Comparison of ENCODE assay signal across 8 cellular contexts in genomic region chr6:113970808-113971676, GRCh38. TPM values are rescaled to one million over a fixed set of nuclear protein-coding genes. Genes with fewer than 3 reads are reported as not detected.
DNase-seq lines count a peak whose midpoint lies in the region; ATAC-seq and TF ChIP-seq lines count a peak whose summit lies in the region.

Gene HDAC2 (minus strand): TSS chr6:113971148. CDS start chr6:113970908, 240 bp downstream.

- peaks cover 8% of the 10 kb centered on the region for H3K36me3 Mint-ChIP-seq in activated naive CD8-positive, alpha-beta T cell treated with anti-CD3 and anti-CD28 coated beads, Interleukin-2, amount 50 U/mL, for 24 hours (ENCODE audit: low read depth)
- peaks cover 11% of the 10 kb centered on the region for H3K36me3 Mint-ChIP-seq in type B pancreatic cell

- no peaks in the 10 kb centered on the region for H3K36me3 ChIP-seq in cardiac muscle cell

- no peaks in the 10 kb centered on the region for H3K27me3 Mint-ChIP-seq in activated naive CD8-positive, alpha-beta T cell treated with anti-CD3 and anti-CD28 coated beads, Interleukin-2, amount 50 U/mL, for 24 hours
- H3K27me3 Mint-ChIP-seq in type B pancreatic cell = no peaks in the 10 kb centered on the region

- H3K4me1 Mint-ChIP-seq in activated naive CD8-positive, alpha-beta T cell treated with anti-CD3 and anti-CD28 coated beads, Interleukin-2, amount 50 U/mL, for 24 hours = peaks cover 43% of the 10 kb centered on the region
- peaks cover 29% of the 10 kb centered on the region for H3K4me1 Mint-ChIP-seq in type B pancreatic cell (ENCODE audit: unreplicated experiment)

- H3K27ac ChIP-seq in cardiac muscle cell = peak within 1 kb of the TSS; percentile 99

- DNase-seq in GM12864 (ENCODE audit: low read depth) (peak; percentile 83), NCI-H1048 (lab: John Stamatoyannopoulos, UW) (peak; percentile 71), SW 1271 (lab: John Stamatoyannopoulos, UW) (peak; percentile 33 to 85), cardiac muscle cell (ENCODE audit: low read depth in 1 of 2, low spot score in 1 of 2) (peak; percentile 88 to 89), pons (ENCODE audit: low spot score) (peak; percentile 74), type B pancreatic cell (ENCODE audit: extremely low spot score, unreplicated experiment) (peak; percentile 91)
- peak; percentile 90 for DNase-seq in activated naive CD8-positive, alpha-beta T cell treated with anti-CD3 and anti-CD28 coated beads, Interleukin-2, amount 50 U/mL, for 24 hours

- peak within 1 kb of the TSS; percentile 97 for H3K27ac Mint-ChIP-seq in activated naive CD8-positive, alpha-beta T cell treated with anti-CD3 and anti-CD28 coated beads, Interleukin-2, amount 50 U/mL, for 24 hours
- H3K27ac Mint-ChIP-seq in type B pancreatic cell = peak within 1 kb of the TSS; percentile 98

- peaks cover 20% of the 10 kb centered on the region for H3K4me1 ChIP-seq in cardiac muscle cell (ENCODE audit: low read depth)

- peak; percentile 76 for ATAC-seq in HG02571 (IDR thresholded peaks at IDR 0.05; ENCODE audit: unreplicated experiment)
- peak; percentile 80 for ATAC-seq in activated naive CD8-positive, alpha-beta T cell treated with anti-CD3 and anti-CD28 coated beads, Interleukin-2, amount 50 U/mL, for 24 hours

- peak within 1 kb of the TSS; percentile 97 for H3K4me3 Mint-ChIP-seq in activated naive CD8-positive, alpha-beta T cell treated with anti-CD3 and anti-CD28 coated beads, Interleukin-2, amount 50 U/mL, for 24 hours
- H3K4me3 Mint-ChIP-seq in type B pancreatic cell = peak within 1 kb of the TSS; percentile 99

- H3K9me3 ChIP-seq in cardiac muscle cell (ENCODE audit: low read depth) = no peaks in the 10 kb centered on the region

- no peak for TF ChIP-seq CTCF in GM12864 (IDR thresholded peaks at IDR 0.05; ENCODE audit: low read depth, low read length, missing control alignments)
- TF ChIP-seq CTCF in cardiac muscle cell (IDR thresholded peaks at IDR 0.05; ENCODE audit: low read depth, low read length) = no peak
- no peak for TF ChIP-seq CTCF in type B pancreatic cell (conservative IDR thresholded peaks at IDR 0.05)

- no peaks in the 10 kb centered on the region for H3K9me3 Mint-ChIP-seq in activated naive CD8-positive, alpha-beta T cell treated with anti-CD3 and anti-CD28 coated beads, Interleukin-2, amount 50 U/mL, for 24 hours
- H3K9me3 Mint-ChIP-seq in type B pancreatic cell = no peaks in the 10 kb centered on the region

- H3K27me3 ChIP-seq in cardiac muscle cell = no peaks in the 10 kb centered on the region

- H3K4me3 ChIP-seq in GM12864 (ENCODE audit: low read depth, low read length) (peak within 1 kb of the TSS; percentile 82), cardiac muscle cell (peak within 1 kb of the TSS; percentile 96)

RNA-seq across cellular contexts. Expression of gene HDAC2, which starts in this region (rescaled TPM):
- total RNA-seq in cardiac muscle cell = 140 and 150 TPM in 2 replicates
- 321 and 370 TPM in 2 replicates for polyA plus RNA-seq in cardiac muscle cell
- total RNA-seq in type B pancreatic cell (ENCODE audit: low replicate concordance) = 193 and 232 TPM in 2 replicates

Comparison
In these comparisons a context has a peak if more than half of its experiments do, and no peak if none do; other contexts are left out.
1. Peak in every context shown above with its lines: DNase-seq, ATAC-seq, H3K4me3 ChIP-seq and H3K27ac ChIP-seq.